Comparison of ENCODE assay signal across 17 cellular contexts in genomic region chr7:50684702-50685074, GRCh38.
"Had no signal": no experiment of that assay in that cellular context is flagged by ENCODE, and none has a peak within 500 bp of the region (broad histone marks: within the 10 kb centered on the region; RNA-seq: fewer than 3 reads in every experiment).

No MANE protein-coding gene starts in this region.

- H3K9ac ChIP-seq: neural progenitor cell had no signal

- H3K4me2 ChIP-seq: neural progenitor cell had no signal

- H3K36me3 ChIP-seq: neural progenitor cell had no signal

- H3K27me3 ChIP-seq: left lung, neural progenitor cell, pancreas, upper lobe of left lung had no signal

- DNase-seq: activated CD4-positive, alpha-beta T cell treated with anti-CD3 and anti-CD28 coated beads for 48 hours; activated CD8-positive, alpha-beta memory T cell treated with anti-CD3 and anti-CD28 coated beads for 24 hours; activated naive CD4-positive, alpha-beta T cell treated with anti-CD3 and anti-CD28 coated beads, Interleukin-2, amount 10 ng/mL, durations not matched to agents 7 days and 5 days; central memory CD4-positive, alpha-beta T cell; effector memory CD8-positive, alpha-beta T cell; erythroblast; head of caudate nucleus; islet precursor cell; left lung; mesenchymal stem cell; pancreas; retina; stimulated activated CD4-positive, alpha-beta T cell treated with anti-CD3 and anti-CD28 coated beads, Interleukin-2, amount 100 ng/mL, for 24 hours; stimulated activated naive B cell treated with anti-CD40 and anti-IgM and Interleukin-4, amounts not matched to agents 10 μg/mL and 1 μg/mL and 100 μg/mL, for 72 hours; upper lobe of left lung had no signal

- H3K4me3 ChIP-seq: left lung, neural progenitor cell, pancreas, upper lobe of left lung had no signal

- H3K4me1 ChIP-seq: neural progenitor cell had no signal

- ATAC-seq: effector memory CD8-positive, alpha-beta T cell; stimulated activated naive B cell treated with anti-CD40 and anti-IgM and Interleukin-4, amounts not matched to agents 10 μg/mL and 1 μg/mL and 100 μg/mL, for 72 hours; WTC11 had no signal

- H3K27ac ChIP-seq: left lung, neural progenitor cell had no signal

- H2AFZ ChIP-seq: neural progenitor cell had no signal

- H3K9me3 ChIP-seq: left lung, pancreas, upper lobe of left lung had no signal
